In the genomic region with DNA sequence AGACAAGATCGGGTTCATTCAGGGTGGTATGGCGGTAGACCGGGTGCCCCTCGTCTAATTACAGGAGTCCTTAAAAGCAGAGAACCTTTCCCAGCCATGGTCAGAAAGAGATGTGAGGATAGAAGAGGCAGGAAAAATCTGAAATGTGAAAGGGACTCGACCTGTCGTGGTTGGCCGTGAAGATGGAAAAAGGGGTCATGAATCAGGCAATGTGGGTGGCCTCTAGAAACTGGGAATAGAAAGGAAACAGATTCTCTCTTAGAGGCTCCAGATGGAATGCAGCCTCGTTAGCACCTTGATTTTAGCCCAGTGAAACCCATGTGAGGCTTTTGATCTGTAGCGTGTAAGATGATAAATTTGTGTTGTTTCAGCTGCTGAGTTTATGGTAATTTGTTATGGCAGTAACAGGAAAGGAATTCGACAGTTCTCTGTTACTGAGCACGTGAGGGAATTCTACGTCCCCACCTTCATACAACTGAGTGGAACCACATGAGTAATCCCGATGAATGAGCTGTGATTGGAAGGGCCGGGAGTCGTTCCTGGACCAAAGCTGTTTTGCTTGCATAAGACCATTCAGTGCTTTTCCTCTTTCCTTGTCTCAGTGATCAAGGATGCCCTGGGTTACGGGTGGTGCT, we compare ENCODE assay signal across 13 cellular contexts. TPM values are rescaled to one million over a fixed set of nuclear protein-coding genes. Genes with fewer than 3 reads are reported as not detected.
DNase-seq lines count a peak whose midpoint lies in the region; ATAC-seq lines count a peak whose summit lies in the region.
"Had no signal": no experiment of that assay in that cellular context is flagged by ENCODE, and none has a peak within 500 bp of the region (broad histone marks: within the 10 kb centered on the region; RNA-seq: fewer than 3 reads in every experiment).

No MANE protein-coding gene starts in this region.

- no peak overlapping the region for H3K4me3 ChIP-seq in skeletal muscle satellite cell (ENCODE audit: low read length)

- H3K4me1 ChIP-seq in skeletal muscle satellite cell (ENCODE audit: control insufficient read depth, insufficient read depth, low read length): peaks cover 17% of the 10 kb centered on the region

- no peaks in the 10 kb centered on the region for H3K9me3 ChIP-seq in skeletal muscle satellite cell (replicated peaks; ENCODE audit: low read length)

- ATAC-seq in activated CD4-positive, CD25-positive, alpha-beta regulatory T cell treated with anti-CD3 and anti-CD28 coated beads, Interleukin-2, amount 50 U/mL, for 24 hours: no peak
- no peak for ATAC-seq in HG02678 (IDR thresholded peaks at IDR 0.05; ENCODE audit: unreplicated experiment)
- ATAC-seq: naive thymus-derived CD4-positive, alpha-beta T cell had no signal

- H3K4me2 ChIP-seq in skeletal muscle satellite cell (ENCODE audit: low read length): peak overlapping the region; percentile 15

- no peaks in the 10 kb centered on the region for H3K27me3 ChIP-seq in skeletal muscle satellite cell (ENCODE audit: control insufficient read depth, insufficient read depth, low read length)

- DNase-seq in HCEC 1CT (peak; percentile 91), T1000 (lab: John Stamatoyannopoulos, UW) (peak; percentile 47), fibroblast of peridontal ligament (ENCODE audit: extremely low read depth) (peak; percentile 89), iPS-NIHi7 (ENCODE audit: extremely low spot score) (no peak), NK-92 (lab: John Stamatoyannopoulos, UW; ENCODE audit: unreplicated experiment) (no peak)
- DNase-seq: activated naive CD8-positive, alpha-beta T cell treated with anti-CD3 and anti-CD28 coated beads for 36 hours; head of caudate nucleus; naive thymus-derived CD4-positive, alpha-beta T cell; stimulated activated CD4-positive, alpha-beta T cell treated with anti-CD3 and anti-CD28 coated beads, Interleukin-2, amount 100 ng/mL, for 24 hours had no signal

- no peaks in the 10 kb centered on the region for H3K36me3 ChIP-seq in skeletal muscle satellite cell (ENCODE audit: insufficient read depth, low read length)

- H3K9ac ChIP-seq in skeletal muscle satellite cell (ENCODE audit: low read depth, low read length): no peak overlapping the region

RNA-seq across cellular contexts. Expression of gene CA11, which starts 11.0 kb away (rescaled TPM):
- total RNA-seq in skeletal muscle satellite cell (2012; rRNA removed): 0.44 and 0.51 TPM in 2 replicates

RNA-seq across cellular contexts. Expression of gene NTN5, which starts 15.9 kb away (rescaled TPM):
- under 0.01 TPM in 1 of 2 replicates, not detected in the other for total RNA-seq in skeletal muscle satellite cell (2012; rRNA removed)
- total RNA-seq: temporal lobe had no signal

RNA-seq across cellular contexts. Expression of gene DBP, which starts 19.8 kb away (rescaled TPM):
- total RNA-seq in skeletal muscle satellite cell (2012; rRNA removed): 1.7 and 3.0 TPM in 2 replicates

RNA-seq across cellular contexts. Expression of gene SPHK2, which starts 37.7 kb away (rescaled TPM):
- total RNA-seq in skeletal muscle satellite cell (2012; rRNA removed): 8.7 and 13.2 TPM in 2 replicates

RNA-seq across cellular contexts. Expression of gene RPL18, which starts 38.0 kb away (rescaled TPM):
- 1,800 and 2,679 TPM in 2 replicates for total RNA-seq in skeletal muscle satellite cell (2012; rRNA removed)

Comparison
In these comparisons a context has a peak if more than half of its experiments do, and no peak if none do; other contexts are left out.
1. DNase-seq: peak in HCEC 1CT (single experiment), T1000 (single experiment) and fibroblast of peridontal ligament (single experiment); none in iPS-NIHi7 (single experiment) and NK-92 (single experiment).